ENCODE assay signal across 21 cellular contexts in genomic region chr5:106755789-106756188, GRCh38.
DNase-seq lines count a peak whose midpoint lies in the region; ATAC-seq, FAIRE-seq and TF ChIP-seq lines count a peak whose summit lies in the region.
"Had no signal": no experiment of that assay in that cellular context is flagged by ENCODE, and none has a peak within 500 bp of the region (broad histone marks: within the 10 kb centered on the region; RNA-seq: fewer than 3 reads in every experiment).

No MANE protein-coding gene starts in this region.

- H2BK15ac ChIP-seq in H1 (ENCODE audit: low read length): no peak overlapping the region

- peak overlapping the region; percentile 74 for H3K27ac ChIP-seq in A673 (ENCODE audit: low read depth, low read length, poor library complexity, severe bottlenecking)
- no peak overlapping the region for H3K27ac ChIP-seq in H1 (ENCODE audit: low read depth, low read length)
- no peak overlapping the region for H3K27ac ChIP-seq in pancreas
- H3K27ac ChIP-seq: PC-9, RWPE1 had no signal

- no peak overlapping the region for H3K4ac ChIP-seq in H1 (replicated peaks; ENCODE audit: insufficient read length, low read depth, low read length)

- no peak overlapping the region for H4K91ac ChIP-seq in H1 (replicated peaks; ENCODE audit: insufficient read length, low read length)

- no peak overlapping the region for H2BK120ac ChIP-seq in H1 (replicated peaks; ENCODE audit: low read depth, low read length)

- no peaks in the 10 kb centered on the region for H3K79me2 ChIP-seq in H1 (ENCODE audit: control insufficient read depth in 1 of 2, insufficient read depth in 2 of 2, low read length in 2 of 2)

- no peaks in the 10 kb centered on the region for H3K9me3 ChIP-seq in A673 (ENCODE audit: low read depth, low read length, poor library complexity, severe bottlenecking)
- H3K9me3 ChIP-seq in H1 (ENCODE audit: insufficient read depth in 2 of 2, low read depth in 1 of 2, low read length in 1 of 2): no peaks in the 10 kb centered on the region
- H3K9me3 ChIP-seq in pancreas: no peaks in the 10 kb centered on the region

- DNase-seq in A673 (ENCODE audit: low spot score) (peak; percentile 50), NCI-H2171 treated with DMSO at 0.1 percent for 48 hours (lab: John Stamatoyannopoulos, UW) (peak; percentile 74), H1 (ENCODE audit: low read depth in 1 of 2, low spot score in 2 of 2) (no peak), NCI-H446 treated with DMSO at 0.1 percent for 48 hours (lab: John Stamatoyannopoulos, UW) (no peak), pancreas (no peak), amygdala (lab: John Stamatoyannopoulos, UW) (no peak)
- DNase-seq: EL, KG1, NCI-H1417 treated with DMSO at 0.1 percent for 48 hours, NCI-H2029, NCI-H446, NCI-H774, PC-9, SIG-M5, T-helper 1 cell had no signal

- H3K23ac ChIP-seq in H1 (ENCODE audit: insufficient read length): no peak overlapping the region

- H3K56ac ChIP-seq in H1 (replicated peaks; ENCODE audit: insufficient read length, low read depth, low read length): no peak overlapping the region

- no peak overlapping the region for H2AK5ac ChIP-seq in H1 (ENCODE audit: low read depth, low read length)

- H2BK12ac ChIP-seq in H1 (ENCODE audit: low read depth, low read length): 0 out of 2 replicates have a peak overlapping the region, but pooled peaks have one; percentile 33

- no peak for TF ChIP-seq EP300 in H1 (IDR thresholded peaks at IDR 0.05; ENCODE audit: borderline replicate concordance in 1 of 2, low read depth in 2 of 2, low read length in 2 of 2)

- H4K8ac ChIP-seq in H1 (ENCODE audit: extremely low read depth, insufficient read depth, low read length): no peak overlapping the region

- H4K5ac ChIP-seq in H1 (ENCODE audit: insufficient read length, low read depth, low read length): no peak overlapping the region

- no peaks in the 10 kb centered on the region for H3K23me2 ChIP-seq in H1 (ENCODE audit: low read depth, low read length)

- H3K4me3 ChIP-seq in A673 (ENCODE audit: low read depth, low read length, poor library complexity, severe bottlenecking): no peak overlapping the region
- H3K4me3 ChIP-seq in H1 (ENCODE audit: extremely low read depth in 1 of 4, insufficient read depth in 2 of 4, low read depth in 3 of 4, low read length in 4 of 4): no peak overlapping the region
- H3K4me3 ChIP-seq in pancreas: no peak overlapping the region
- H3K4me3 ChIP-seq: PC-9 had no signal

- H3K9ac ChIP-seq in H1 (replicated peaks in 1 of 4; ENCODE audit: extremely low read depth in 1 of 4, low read depth in 3 of 4, low read length in 3 of 4): no peak overlapping the region

- no peak overlapping the region for H3K14ac ChIP-seq in H1 (ENCODE audit: insufficient read length)

- ATAC-seq in GM19324 (IDR thresholded peaks at IDR 0.05; ENCODE audit: low FRiP score, unreplicated experiment) (peak; percentile 42), pancreas (no peak)
- ATAC-seq: HepG2, SK-N-SH treated with all-trans-retinoic acid at 6 μM for 48 hours had no signal

- CTCF ChIA-PET in A673 (lab: Charles Lee): interaction anchor here (0.6 kb wide), 1 partner anchor 528 kb away, joined by 3 read pairs; no protein-coding TSS in a partner anchor
- CTCF ChIA-PET in H1 (lab: Charles Lee; ENCODE audit: partially characterized antibody): no interaction called here

- TF ChIP-seq RAD21 in H1 (IDR thresholded peaks at IDR 0.05 in 1 of 2, conservative IDR thresholded peaks at IDR 0.05 in 1 of 2; ENCODE audit: low read depth in 2 of 2, low read length in 2 of 2): no peak

- POLR2A ChIA-PET in A673 (lab: Charles Lee; ENCODE audit: low non-redundant PET): no interaction called here
- POLR2A ChIA-PET in H1 (lab: Charles Lee; ENCODE audit: partially characterized antibody): interaction anchor here (1.1 kb wide), 1 partner anchor 233 kb away, joined by 3 read pairs; no protein-coding TSS in a partner anchor

- H2AFZ ChIP-seq in H1 (ENCODE audit: low read length): no peak overlapping the region; the same call in 1 of the 2 replicates
- H2AFZ ChIP-seq: PC-9 had no signal

- WGBS in H1 (ENCODE audit: extremely low coverage in 1 of 2, insufficient coverage in 1 of 2, insufficient read length in 1 of 2, insufficient replicate concordance in 2 of 2, low coverage in 1 of 2, low lambda C conversion rate in 2 of 2, missing lambda C conversion rate in 1 of 2), 2 experiments: 94% methylated on average over 4 of the region's 4 CpGs; no CpG with 5 or more reads in 1 of the 2 experiments
- WGBS in pancreas, 2 donors: 80 to 83% methylated on average over 4 of the region's 4 CpGs

- H2BK20ac ChIP-seq in H1 (ENCODE audit: low read length): no peak overlapping the region

- 0 out of 2 replicates have a peak overlapping the region, but pooled peaks have one; percentile 46 for H2BK5ac ChIP-seq in H1 (ENCODE audit: low read depth, low read length)

- H3K27me3 ChIP-seq in A673 (replicated peaks; ENCODE audit: insufficient read depth, low read depth, low read length, poor library complexity): no peaks in the 10 kb centered on the region
- H3K27me3 ChIP-seq in H1 (replicated peaks in 1 of 4; ENCODE audit: control insufficient read depth in 3 of 4, extremely low read depth in 1 of 4, insufficient read depth in 3 of 4, low read length in 3 of 4): no peaks in the 10 kb centered on the region
- H3K27me3 ChIP-seq in pancreas: no peaks in the 10 kb centered on the region

- no peaks in the 10 kb centered on the region for H4K20me1 ChIP-seq in H1 (replicated peaks in 1 of 2; ENCODE audit: control insufficient read depth in 1 of 2, insufficient read depth in 2 of 2, low read length in 2 of 2)

- FAIRE-seq in H1 (lab: Jason Lieb, UNC): no peak
- FAIRE-seq in pancreas (lab: Jason Lieb, UNC): no peak
- FAIRE-seq: D721Med, GM12891, HepG2 had no signal

- no peaks in the 10 kb centered on the region for H3K36me3 ChIP-seq in A673 (ENCODE audit: insufficient read depth, low read length, poor library complexity, severe bottlenecking)
- no peaks in the 10 kb centered on the region for H3K36me3 ChIP-seq in H1 (ENCODE audit: control insufficient read depth in 2 of 4, insufficient read depth in 4 of 4, low read length in 3 of 4)
- H3K36me3 ChIP-seq in pancreas: no peaks in the 10 kb centered on the region

- intact Hi-C loops in A673 (cut with micrococcal nuclease; ENCODE audit: unreplicated experiment) (loop anchor here (10.0 kb wide), 2 partner anchors 119 to 489 kb away; no protein-coding TSS in a partner anchor), pancreas (cut with DNase I) (no loop called here)

- peaks cover 63% of the 10 kb centered on the region for H3K4me1 ChIP-seq in A673 (ENCODE audit: insufficient read depth, low read length, poor library complexity, severe bottlenecking)
- peaks cover 0 to 6% (median 0%) of the 10 kb centered on the region in 4 experiments; a peak in 4 of 7 replicates for H3K4me1 ChIP-seq in H1 (replicated peaks in 1 of 4; ENCODE audit: control insufficient read depth in 3 of 4, insufficient read depth in 4 of 4, low read length in 3 of 4)
- no peaks in the 10 kb centered on the region for H3K4me1 ChIP-seq in pancreas

- TF ChIP-seq CTCF in A673 (conservative IDR thresholded peaks at IDR 0.05; ENCODE audit: low read depth, low read length) (no peak), H1 (IDR thresholded peaks at IDR 0.05; ENCODE audit: control extremely low read depth in 1 of 3, insufficient read depth in 1 of 3, low read depth in 1 of 3, low read length in 3 of 3) (no peak), pancreas (IDR thresholded peaks at IDR 0.05) (no peak)

- H3K79me1 ChIP-seq in H1 (ENCODE audit: low read depth, low read length): no peaks in the 10 kb centered on the region

- H3K4me2 ChIP-seq in H1 (ENCODE audit: insufficient read depth in 1 of 2, low read depth in 2 of 2, low read length in 2 of 2): no peak overlapping the region
- H3K4me2 ChIP-seq: PC-9 had no signal

- no TSS peak for BruUV-seq in A673 (replicated peaks; lab: Mats Ljungman, UMichigan)

- no peak for TF ChIP-seq POLR2A in H1 (IDR thresholded peaks at IDR 0.05; ENCODE audit: control extremely low read depth in 1 of 2, low read depth in 2 of 2, low read length in 2 of 2)

- no peak overlapping the region for H3K18ac ChIP-seq in H1 (ENCODE audit: extremely low read depth, low read length)

TF ChIP-seq in H1, 55 proteins besides CTCF, POLR2A, EP300 and RAD21:
- TF ChIP-seq SP4 (IDR thresholded peaks at IDR 0.05; ENCODE audit: low read length) (no peak), PHF8 (conservative IDR thresholded peaks at IDR 0.05; ENCODE audit: low read depth, low read length) (no peak), EZH2 (IDR thresholded peaks at IDR 0.05; ENCODE audit: low read depth, low read length, severe bottlenecking) (no peak), CTBP2 (IDR thresholded peaks at IDR 0.05; ENCODE audit: borderline replicate concordance, insufficient read depth, insufficient read length, low read length) (no peak), CHD1 (IDR thresholded peaks at IDR 0.05; ENCODE audit: low read depth, low read length) (no peak)

Comparison
In these comparisons a context has a peak if more than half of its experiments do, and no peak if none do; other contexts are left out.
1. DNase-seq: peak in A673 (single experiment) and NCI-H2171 treated with DMSO at 0.1 percent for 48 hours (single experiment); none in H1 (0 of 2), NCI-H446 treated with DMSO at 0.1 percent for 48 hours (single experiment), pancreas (0 of 6) and amygdala (0 of 56).